Comparison of ENCODE assay signal across 10 cellular contexts in the genomic region with DNA sequence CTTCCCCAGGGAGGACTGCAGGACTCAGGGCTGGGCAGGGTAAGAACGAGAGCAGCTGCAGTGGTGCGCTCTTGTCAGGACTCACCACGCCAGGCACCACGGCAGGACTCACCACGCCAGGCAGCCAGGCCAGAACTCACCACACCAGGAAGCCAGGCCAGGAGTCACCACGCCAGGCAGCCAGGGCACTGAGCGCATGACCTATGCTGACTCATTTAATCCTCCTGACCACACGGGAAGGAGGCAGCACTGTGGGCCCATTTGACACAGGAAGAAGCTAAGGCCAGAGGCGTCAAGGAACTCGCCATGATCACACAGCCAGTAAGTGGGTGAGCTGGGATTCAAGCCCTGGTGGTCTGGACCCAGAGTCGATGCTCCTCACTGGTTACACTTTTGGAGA.
DNase-seq lines count a peak whose midpoint lies in the region; ATAC-seq and TF ChIP-seq lines count a peak whose summit lies in the region.
"Had no signal": no experiment of that assay in that cellular context is flagged by ENCODE, and none has a peak within 500 bp of the region (broad histone marks: within the 10 kb centered on the region; RNA-seq: fewer than 3 reads in every experiment).

No MANE protein-coding gene starts in this region.

- intact Hi-C loops in activated CD8-positive, alpha-beta T cell treated with anti-CD3 and anti-CD28 coated beads for 36 hours (cut with micrococcal nuclease), result no loop called here

- H3K4me3 Mint-ChIP-seq in activated CD8-positive, alpha-beta T cell treated with anti-CD3 and anti-CD28 coated beads for 36 hours, result no peak overlapping the region

- TF ChIP-seq CTCF in AG10803 (conservative IDR thresholded peaks at IDR 0.05; ENCODE audit: low read length), result no peak
- TF ChIP-seq CTCF in activated CD8-positive, alpha-beta T cell treated with anti-CD3 and anti-CD28 coated beads for 36 hours (IDR thresholded peaks at IDR 0.05), result no peak

- peak overlapping the region; percentile 51 for H3K27ac Mint-ChIP-seq in activated CD8-positive, alpha-beta T cell treated with anti-CD3 and anti-CD28 coated beads for 36 hours

- DNase-seq in AG10803 (ENCODE audit: low read depth), result peak; percentile 44
- DNase-seq in HS-27A (ENCODE audit: low read depth), result peak; percentile 43
- DNase-seq in activated CD8-positive, alpha-beta T cell treated with anti-CD3 and anti-CD28 coated beads for 36 hours, result no peak
- DNase-seq in iris pigment epithelial cell (ENCODE audit: low read depth), result peak; percentile 88
- no peak for DNase-seq in hypothalamus (lab: John Stamatoyannopoulos, UW)
- no peak for DNase-seq in NCI-H1930 (lab: John Stamatoyannopoulos, UW)
- DNase-seq in COLO829 (ENCODE audit: low spot score), result no peak
- DNase-seq: activated CD4-positive, alpha-beta T cell treated with anti-CD3 and anti-CD28 coated beads for 1 hour; NCI-H526 treated with DMSO at 0.1 percent for 48 hours had no signal

- POLR2A ChIA-PET in activated CD8-positive, alpha-beta T cell treated with anti-CD3 and anti-CD28 coated beads for 36 hours (lab: Charles Lee), result no interaction called here

- no peaks in the 10 kb centered on the region for H3K4me1 Mint-ChIP-seq in activated CD8-positive, alpha-beta T cell treated with anti-CD3 and anti-CD28 coated beads for 36 hours (ENCODE audit: low read depth)

- CTCF ChIA-PET in activated CD8-positive, alpha-beta T cell treated with anti-CD3 and anti-CD28 coated beads for 36 hours (lab: Charles Lee), result no interaction called here

- H3K27me3 Mint-ChIP-seq in activated CD8-positive, alpha-beta T cell treated with anti-CD3 and anti-CD28 coated beads for 36 hours, result no peaks in the 10 kb centered on the region

- no peak overlapping the region for H3K4me3 ChIP-seq in AG10803 (ENCODE audit: low read length)

- peaks cover 32% of the 10 kb centered on the region for H3K36me3 Mint-ChIP-seq in activated CD8-positive, alpha-beta T cell treated with anti-CD3 and anti-CD28 coated beads for 36 hours (ENCODE audit: low read depth)

- ATAC-seq in activated CD8-positive, alpha-beta T cell treated with anti-CD3 and anti-CD28 coated beads for 36 hours, result peak; percentile 46
- ATAC-seq in HG03354 (IDR thresholded peaks at IDR 0.05; ENCODE audit: poor library complexity, severe bottlenecking, unreplicated experiment), result no peak

- H3K9me3 Mint-ChIP-seq in activated CD8-positive, alpha-beta T cell treated with anti-CD3 and anti-CD28 coated beads for 36 hours, result no peaks in the 10 kb centered on the region

Comparison
In these comparisons a context has a peak if more than half of its experiments do, and no peak if none do; other contexts are left out.
1. DNase-seq: peak in AG10803 (single experiment), HS-27A (single experiment) and iris pigment epithelial cell (single experiment); none in activated CD8-positive, alpha-beta T cell treated with anti-CD3 and anti-CD28 coated beads for 36 hours (single experiment), hypothalamus (0 of 51), NCI-H1930 (0 of 2) and COLO829 (single experiment).